21 cellular contexts compared by ENCODE assay signal in the genomic region with DNA sequence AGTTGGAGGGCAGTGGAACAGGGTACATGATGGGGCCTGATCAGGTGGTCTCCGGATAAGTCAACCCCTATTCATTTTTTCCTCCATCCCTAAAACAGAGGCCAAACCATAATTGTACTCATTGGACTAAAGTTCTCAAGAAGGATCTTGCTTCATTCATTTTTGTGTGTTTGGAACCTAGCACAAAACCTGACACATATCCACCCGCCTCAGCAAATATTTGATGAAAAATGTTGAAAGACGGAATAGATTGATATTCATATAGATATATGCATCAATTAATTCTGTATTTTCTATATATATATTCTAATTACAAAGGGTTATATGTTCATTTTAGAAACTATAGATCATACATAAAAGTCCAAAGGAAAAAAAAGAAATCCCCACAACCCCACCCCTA.
"Had no signal": no experiment of that assay in that cellular context is flagged by ENCODE, and none has a peak within 500 bp of the region (broad histone marks: within the 10 kb centered on the region; RNA-seq: fewer than 3 reads in every experiment).

No MANE protein-coding gene starts in this region.

- H3K27me3 ChIP-seq: body of pancreas, esophagus squamous epithelium, left lung, pancreas, sigmoid colon had no signal

- ATAC-seq: body of pancreas, left lung, pancreas had no signal

- H3K9me3 ChIP-seq: body of pancreas, esophagus squamous epithelium, left lung, pancreas, sigmoid colon, thoracic aorta had no signal

- DNase-seq: activated CD4-positive, CD25-positive, alpha-beta regulatory T cell treated with anti-CD3 and anti-CD28 coated beads, Interleukin-2, amount 50 U/mL, for 72 hours; activated CD8-positive, alpha-beta memory T cell treated with anti-CD3 and anti-CD28 coated beads for 24 hours; activated effector memory CD4-positive, alpha-beta T cell treated with Interleukin-2 at 50 U/mL for 16 hours; activated T-cell treated with anti-CD3 and anti-CD28 coated beads for 4 hours; amygdala; body of pancreas; central memory CD4-positive, alpha-beta T cell; esophagus squamous epithelium; hippocampal formation; kidney; left lung; mammary epithelial cell; naive B cell; pancreas; sigmoid colon; stimulated activated CD4-positive, alpha-beta T cell treated with anti-CD3 and anti-CD28 coated beads, Interleukin-12 subunit alpha, Interleukin-12 subunit beta, amount 100 ng/mL, for 4 hours; stimulated activated CD4-positive, alpha-beta T cell treated with anti-CD3 and anti-CD28 coated beads, Interleukin-2, amount 100 ng/mL, for 24 hours; T1000 had no signal

- H3K4me3 ChIP-seq: body of pancreas, coronary artery, esophagus squamous epithelium, left lung, pancreas, sigmoid colon, thoracic aorta had no signal

- H3K4me3 Mint-ChIP-seq: activated naive CD4-positive, alpha-beta T cell treated with anti-CD3 and anti-CD28 coated beads, Interleukin-2, amount 50 U/mL, for 24 hours; naive B cell had no signal

- H3K27ac Mint-ChIP-seq: activated naive CD4-positive, alpha-beta T cell treated with anti-CD3 and anti-CD28 coated beads, Interleukin-2, amount 50 U/mL, for 24 hours had no signal

- H3K27me3 Mint-ChIP-seq: activated naive CD4-positive, alpha-beta T cell treated with anti-CD3 and anti-CD28 coated beads, Interleukin-2, amount 50 U/mL, for 24 hours; naive B cell had no signal

- H3K9me3 Mint-ChIP-seq: activated naive CD4-positive, alpha-beta T cell treated with anti-CD3 and anti-CD28 coated beads, Interleukin-2, amount 50 U/mL, for 24 hours; naive B cell had no signal
